In genomic region chr2:20156051-20156730, GRCh38 we compare ENCODE assay signal across 1 cellular context.
TF ChIP-seq lines count a peak whose summit lies in the region.

No MANE protein-coding gene starts in this region.

TF ChIP-seq in GM23338, 12 proteins besides CTCF, POLR2A, EP300 and RAD21 (continued from another document):
- TF ChIP-seq REST (IDR thresholded peaks at IDR 0.05; ENCODE audit: unreplicated experiment): no peak
- TF ChIP-seq ZNF114 (CRISPR knock-in tag; IDR thresholded peaks at IDR 0.05): no peak
- no peak for TF ChIP-seq STAT1 (IDR thresholded peaks at IDR 0.05; ENCODE audit: unreplicated experiment)
- TF ChIP-seq CREB1 (CRISPR knock-in tag; IDR thresholded peaks at IDR 0.05; ENCODE audit: low read depth): no peak
- TF ChIP-seq EZH2phosphoT487 (IDR thresholded peaks at IDR 0.05; ENCODE audit: unreplicated experiment): no peak
- no peak for TF ChIP-seq NANOG (IDR thresholded peaks at IDR 0.05; ENCODE audit: borderline replicate concordance)
- no peak for TF ChIP-seq JUNB (IDR thresholded peaks at IDR 0.05; ENCODE audit: unreplicated experiment)
- no peak for TF ChIP-seq ZNF331 (CRISPR knock-in tag; IDR thresholded peaks at IDR 0.05; ENCODE audit: low read depth)
- no peak for TF ChIP-seq POLR2AphosphoS5 (IDR thresholded peaks at IDR 0.05; ENCODE audit: low read depth)
- TF ChIP-seq EZH2 (IDR thresholded peaks at IDR 0.05; ENCODE audit: low read depth, unreplicated experiment): no peak
- TF ChIP-seq, protein P1, sequence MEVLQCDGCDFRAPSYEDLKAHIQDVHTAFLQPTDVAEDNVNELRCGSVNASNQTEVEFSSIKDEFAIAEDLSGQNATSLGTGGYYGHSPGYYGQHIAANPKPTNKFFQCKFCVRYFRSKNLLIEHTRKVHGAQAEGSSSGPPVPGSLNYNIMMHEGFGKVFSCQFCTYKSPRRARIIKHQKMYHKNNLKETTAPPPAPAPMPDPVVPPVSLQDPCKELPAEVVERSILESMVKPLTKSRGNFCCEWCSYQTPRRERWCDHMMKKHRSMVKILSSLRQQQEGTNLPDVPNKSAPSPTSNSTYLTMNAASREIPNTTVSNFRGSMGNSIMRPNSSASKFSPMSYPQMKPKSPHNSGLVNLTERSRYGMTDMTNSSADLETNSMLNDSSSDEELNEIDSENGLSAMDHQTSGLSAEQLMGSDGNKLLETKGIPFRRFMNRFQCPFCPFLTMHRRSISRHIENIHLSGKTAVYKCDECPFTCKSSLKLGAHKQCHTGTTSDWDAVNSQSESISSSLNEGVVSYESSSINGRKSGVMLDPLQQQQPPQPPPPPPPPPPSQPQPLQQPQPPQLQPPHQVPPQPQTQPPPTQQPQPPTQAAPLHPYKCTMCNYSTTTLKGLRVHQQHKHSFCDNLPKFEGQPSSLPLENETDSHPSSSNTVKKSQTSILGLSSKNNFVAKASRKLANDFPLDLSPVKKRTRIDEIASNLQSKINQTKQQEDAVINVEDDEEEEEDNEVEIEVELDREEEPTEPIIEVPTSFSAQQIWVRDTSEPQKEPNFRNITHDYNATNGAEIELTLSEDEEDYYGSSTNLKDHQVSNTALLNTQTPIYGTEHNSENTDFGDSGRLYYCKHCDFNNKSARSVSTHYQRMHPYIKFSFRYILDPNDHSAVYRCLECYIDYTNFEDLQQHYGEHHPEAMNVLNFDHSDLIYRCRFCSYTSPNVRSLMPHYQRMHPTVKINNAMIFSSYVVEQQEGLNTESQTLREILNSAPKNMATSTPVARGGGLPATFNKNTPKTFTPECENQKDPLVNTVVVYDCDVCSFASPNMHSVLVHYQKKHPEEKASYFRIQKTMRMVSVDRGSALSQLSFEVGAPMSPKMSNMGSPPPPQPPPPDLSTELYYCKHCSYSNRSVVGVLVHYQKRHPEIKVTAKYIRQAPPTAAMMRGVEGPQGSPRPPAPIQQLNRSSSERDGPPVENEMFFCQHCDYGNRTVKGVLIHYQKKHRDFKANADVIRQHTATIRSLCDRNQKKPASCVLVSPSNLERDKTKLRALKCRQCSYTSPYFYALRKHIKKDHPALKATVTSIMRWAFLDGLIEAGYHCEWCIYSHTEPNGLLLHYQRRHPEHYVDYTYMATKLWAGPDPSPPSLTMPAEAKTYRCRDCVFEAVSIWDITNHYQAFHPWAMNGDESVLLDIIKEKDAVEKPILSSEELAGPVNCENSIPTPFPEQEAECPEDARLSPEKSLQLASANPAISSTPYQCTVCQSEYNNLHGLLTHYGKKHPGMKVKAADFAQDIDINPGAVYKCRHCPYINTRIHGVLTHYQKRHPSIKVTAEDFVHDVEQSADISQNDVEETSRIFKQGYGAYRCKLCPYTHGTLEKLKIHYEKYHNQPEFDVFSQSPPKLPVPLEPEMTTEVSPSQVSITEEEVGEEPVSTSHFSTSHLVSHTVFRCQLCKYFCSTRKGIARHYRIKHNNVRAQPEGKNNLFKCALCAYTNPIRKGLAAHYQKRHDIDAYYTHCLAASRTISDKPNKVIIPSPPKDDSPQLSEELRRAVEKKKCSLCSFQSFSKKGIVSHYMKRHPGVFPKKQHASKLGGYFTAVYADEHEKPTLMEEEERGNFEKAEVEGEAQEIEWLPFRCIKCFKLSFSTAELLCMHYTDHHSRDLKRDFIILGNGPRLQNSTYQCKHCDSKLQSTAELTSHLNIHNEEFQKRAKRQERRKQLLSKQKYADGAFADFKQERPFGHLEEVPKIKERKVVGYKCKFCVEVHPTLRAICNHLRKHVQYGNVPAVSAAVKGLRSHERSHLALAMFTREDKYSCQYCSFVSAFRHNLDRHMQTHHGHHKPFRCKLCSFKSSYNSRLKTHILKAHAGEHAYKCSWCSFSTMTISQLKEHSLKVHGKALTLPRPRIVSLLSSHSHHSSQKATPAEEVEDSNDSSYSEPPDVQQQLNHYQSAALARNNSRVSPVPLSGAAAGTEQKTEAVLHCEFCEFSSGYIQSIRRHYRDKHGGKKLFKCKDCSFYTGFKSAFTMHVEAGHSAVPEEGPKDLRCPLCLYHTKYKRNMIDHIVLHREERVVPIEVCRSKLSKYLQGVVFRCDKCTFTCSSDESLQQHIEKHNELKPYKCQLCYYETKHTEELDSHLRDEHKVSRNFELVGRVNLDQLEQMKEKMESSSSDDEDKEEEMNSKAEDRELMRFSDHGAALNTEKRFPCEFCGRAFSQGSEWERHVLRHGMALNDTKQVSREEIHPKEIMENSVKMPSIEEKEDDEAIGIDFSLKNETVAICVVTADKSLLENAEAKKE (CRISPR knock-in tag; IDR thresholded peaks at IDR 0.05): no peak
TF ChIP-seq in GM23338: peak in this region for 0.
